18 cellular contexts compared by ENCODE assay signal in genomic region chr13:28796938-28797257, GRCh38. TPM values are rescaled to one million over a fixed set of nuclear protein-coding genes. Genes with fewer than 3 reads are reported as not detected.
DNase-seq lines count a peak whose midpoint lies in the region; ATAC-seq and TF ChIP-seq lines count a peak whose summit lies in the region.
"Had no signal": no experiment of that assay in that cellular context is flagged by ENCODE, and none has a peak within 500 bp of the region (broad histone marks: within the 10 kb centered on the region; RNA-seq: fewer than 3 reads in every experiment).

No MANE protein-coding gene starts in this region.

- no peak overlapping the region for H2AFZ ChIP-seq in fibroblast of lung (ENCODE audit: low read length)

- H3K36me3 ChIP-seq in fibroblast of lung (ENCODE audit: control insufficient read depth, insufficient read depth, low read length) = no peaks in the 10 kb centered on the region
- no peaks in the 10 kb centered on the region for H3K36me3 ChIP-seq in endodermal cell (ENCODE audit: control insufficient read depth, insufficient read depth, low read length)
- H3K36me3 ChIP-seq: vagina had no signal

- WGBS in endodermal cell (ENCODE audit: insufficient coverage in 1 of 2, insufficient read length in 1 of 2), 2 experiments = 93 to 100% methylated on average over 1 of the region's 1 CpG

- no peaks in the 10 kb centered on the region for H3K36me3 Mint-ChIP-seq in HFFc6 (ENCODE audit: low read depth)
- no peaks in the 10 kb centered on the region for H3K36me3 Mint-ChIP-seq in endodermal cell (ENCODE audit: low read depth)
- no peaks in the 10 kb centered on the region for H3K36me3 Mint-ChIP-seq in activated naive CD8-positive, alpha-beta T cell treated with anti-CD3 and anti-CD28 coated beads, Interleukin-2, amount 50 U/mL, for 24 hours (ENCODE audit: low read depth)
- H3K36me3 Mint-ChIP-seq: naive thymus-derived CD8-positive, alpha-beta T cell had no signal

- peaks cover 33% of the 10 kb centered on the region for H3K4me1 Mint-ChIP-seq in HFFc6 (ENCODE audit: low read depth)
- no peaks in the 10 kb centered on the region for H3K4me1 Mint-ChIP-seq in endodermal cell
- peaks cover 2% of the 10 kb centered on the region for H3K4me1 Mint-ChIP-seq in activated naive CD8-positive, alpha-beta T cell treated with anti-CD3 and anti-CD28 coated beads, Interleukin-2, amount 50 U/mL, for 24 hours

- H3K27ac ChIP-seq in 22Rv1 (no peak overlapping the region), RWPE1 (no peak overlapping the region), fibroblast of lung (ENCODE audit: insufficient read depth, low read length) (no peak overlapping the region), endodermal cell (ENCODE audit: low read depth, low read length) (no peak overlapping the region)
- H3K27ac ChIP-seq: vagina had no signal

- no peak for ATAC-seq in activated naive CD8-positive, alpha-beta T cell treated with anti-CD3 and anti-CD28 coated beads, Interleukin-2, amount 50 U/mL, for 24 hours

- H3K9me3 Mint-ChIP-seq in HFFc6 (no peaks in the 10 kb centered on the region), endodermal cell (no peaks in the 10 kb centered on the region)
- no peaks in the 10 kb centered on the region for H3K9me3 Mint-ChIP-seq in activated naive CD8-positive, alpha-beta T cell treated with anti-CD3 and anti-CD28 coated beads, Interleukin-2, amount 50 U/mL, for 24 hours
- H3K9me3 Mint-ChIP-seq: naive thymus-derived CD8-positive, alpha-beta T cell; stimulated activated naive CD8-positive, alpha-beta T cell treated with anti-CD3 and anti-CD28 coated beads, Interleukin-15, Interleukin-2, amounts not matched to agents 100 ng/mL and 50 ng/mL, for 24 hours had no signal

- no peaks in the 10 kb centered on the region for H3K4me1 ChIP-seq in fibroblast of lung (ENCODE audit: control insufficient read depth, extremely low read depth, insufficient read depth, low read length)
- no peaks in the 10 kb centered on the region for H3K4me1 ChIP-seq in endodermal cell (ENCODE audit: control insufficient read depth, insufficient read depth, low read length)
- H3K4me1 ChIP-seq: vagina had no signal

- H3K27me3 ChIP-seq in fibroblast of lung (ENCODE audit: control insufficient read depth, insufficient read depth, low read length) (no peaks in the 10 kb centered on the region), endodermal cell (ENCODE audit: control insufficient read depth, insufficient read depth, low read length, poor library complexity, severe bottlenecking) (no peaks in the 10 kb centered on the region)
- H3K27me3 ChIP-seq: vagina had no signal

- H4K20me1 ChIP-seq in fibroblast of lung (ENCODE audit: control insufficient read depth, extremely low read depth, insufficient read depth, low read length) = no peaks in the 10 kb centered on the region

- H3K4me3 ChIP-seq in fibroblast of lung (replicated peaks in 1 of 4; ENCODE audit: control extremely low read depth in 1 of 4, insufficient read depth in 1 of 4, low read depth in 3 of 4, low read length in 4 of 4) (no peak overlapping the region), endodermal cell (ENCODE audit: low read length) (no peak overlapping the region)
- H3K4me3 ChIP-seq: vagina had no signal

- H3K9me3 ChIP-seq in fibroblast of lung (ENCODE audit: control insufficient read depth, insufficient read depth, low read depth, low read length) (no peaks in the 10 kb centered on the region), endodermal cell (ENCODE audit: control insufficient read depth, low read length) (no peaks in the 10 kb centered on the region)
- H3K9me3 ChIP-seq: vagina had no signal

- H3K79me2 ChIP-seq in fibroblast of lung (ENCODE audit: control insufficient read depth, insufficient read depth, low read length) = no peaks in the 10 kb centered on the region

- TF ChIP-seq CTCF in 22Rv1 (IDR thresholded peaks at IDR 0.05) (peak; percentile 68), HFFc6 (IDR thresholded peaks at IDR 0.05) (peak; percentile 56), RWPE1 (conservative IDR thresholded peaks at IDR 0.05; ENCODE audit: low read depth) (peak; percentile 37; the same call in 1 of the 2 replicates), fibroblast of lung (conservative IDR thresholded peaks at IDR 0.05 in 1 of 2, IDR thresholded peaks at IDR 0.05 in 1 of 2; ENCODE audit: low read depth in 1 of 2, low read length in 2 of 2) (no peak), endodermal cell (conservative IDR thresholded peaks at IDR 0.05) (no peak)

- POLR2A ChIA-PET in RWPE1 (lab: Yijun Ruan, JAX; ENCODE audit: low non-redundant PET) = no interaction called here

- H3K9ac ChIP-seq in fibroblast of lung (ENCODE audit: insufficient read depth, low read length) (no peak overlapping the region), endodermal cell (ENCODE audit: extremely low read depth, low read length, poor library complexity, severe bottlenecking) (no peak overlapping the region)

- CTCF ChIA-PET in RWPE1 (lab: Yijun Ruan, JAX) = interaction anchor here (0.5 to 2.0 kb wide), 12 partner anchors 9 to 473 kb away, joined by 3 to 8 read pairs (median 4); partner anchors contain the start of genes MTUS2 and POMP

- H3K27me3 Mint-ChIP-seq in HFFc6 (ENCODE audit: insufficient read depth) (no peaks in the 10 kb centered on the region; the same call in 1 of the 2 replicates), endodermal cell (ENCODE audit: insufficient read depth) (peaks cover 23% of the 10 kb centered on the region)
- peaks cover 6% of the 10 kb centered on the region for H3K27me3 Mint-ChIP-seq in activated naive CD8-positive, alpha-beta T cell treated with anti-CD3 and anti-CD28 coated beads, Interleukin-2, amount 50 U/mL, for 24 hours

- no peak overlapping the region for H3K27ac Mint-ChIP-seq in HFFc6
- H3K27ac Mint-ChIP-seq in endodermal cell = no peak overlapping the region
- no peak overlapping the region for H3K27ac Mint-ChIP-seq in activated naive CD8-positive, alpha-beta T cell treated with anti-CD3 and anti-CD28 coated beads, Interleukin-2, amount 50 U/mL, for 24 hours
- H3K27ac Mint-ChIP-seq: stimulated activated naive CD8-positive, alpha-beta T cell treated with anti-CD3 and anti-CD28 coated beads, Interleukin-15, Interleukin-2, amounts not matched to agents 100 ng/mL and 50 ng/mL, for 24 hours had no signal

- peak overlapping the region; percentile 62 for H3K4me2 ChIP-seq in fibroblast of lung (ENCODE audit: extremely low read depth, insufficient read depth, low read length)

- H3K4me3 Mint-ChIP-seq in HFFc6 (peak overlapping the region; percentile 89; the same call in 1 of the 2 replicates), endodermal cell (no peak overlapping the region)
- no peak overlapping the region for H3K4me3 Mint-ChIP-seq in activated naive CD8-positive, alpha-beta T cell treated with anti-CD3 and anti-CD28 coated beads, Interleukin-2, amount 50 U/mL, for 24 hours

- no peak for DNase-seq in HFFc6
- DNase-seq in RWPE1 (ENCODE audit: low spot score) = no peak
- DNase-seq in fibroblast of lung (ENCODE audit: low read depth in 2 of 2) = no peak
- DNase-seq in endodermal cell = no peak
- DNase-seq in activated naive CD8-positive, alpha-beta T cell treated with anti-CD3 and anti-CD28 coated beads, Interleukin-2, amount 50 U/mL, for 24 hours = no peak
- no peak for DNase-seq in NCI-H748 treated with DMSO at 0.1 percent for 48 hours (lab: John Stamatoyannopoulos, UW)
- no peak for DNase-seq in activated naive CD4-positive, alpha-beta T cell treated with Interleukin-2 at 50 U/mL for 16 hours
- DNase-seq: activated gamma-delta T cell, NCI-H187, NCI-H2171, NCI-H524 treated with DMSO at 0.1 percent for 48 hours had no signal

RNA-seq across cellular contexts. Expression of gene MTUS2, which starts 23.2 kb away (rescaled TPM):
- total RNA-seq in HFFc6 (2021; fragmentation: NEBNext Ultra II Directional; extraction: Animal tissue kit (Norgen Biotek cat#: 25700)) = under 1 TPM in 5 of 6 experiments, not detected in 1; 0.07 to 0.15 (median 0.14) TPM
- total RNA-seq in fibroblast of lung = not detected in 2 replicates
- polyA plus RNA-seq in fibroblast of lung = 0.02 and 0.06 TPM in 2 replicates
- not detected in 2 replicates for polyA plus RNA-seq in fibroblast of lung (2012)
- polyA minus RNA-seq in fibroblast of lung (ENCODE audit: low replicate concordance) = not detected in 2 replicates
- total RNA-seq in endodermal cell = 1 to 10 TPM; 1.2 to 1.3 TPM
- 0.85 TPM for polyA plus RNA-seq in endodermal cell (2013, experiment 1 of 2)
- 1.5 TPM for polyA plus RNA-seq in endodermal cell (2013, experiment 2 of 2)
- total RNA-seq: dermis microvascular lymphatic vessel endothelial cell; naive thymus-derived CD8-positive, alpha-beta T cell; SK-MEL-5; T-helper 1 cell treated with Interleukin-12 subunit alpha and Interleukin-12 subunit beta and Interleukin-4 antibody, amounts not matched to agents 30 ng/mL and 1 ng/mL, for 36 hours had no signal

Comparison
In these comparisons a context has a peak if more than half of its experiments do, and no peak if none do; other contexts are left out.
1. CTCF ChIP-seq: peak in 22Rv1 (single experiment), HFFc6 (single experiment) and RWPE1 (single experiment); none in fibroblast of lung (0 of 2) and endodermal cell (single experiment).